ENCODE assay signal across 17 cellular contexts in genomic region chr20:13857304-13857703, GRCh38.
DNase-seq lines count a peak whose midpoint lies in the region; ATAC-seq, FAIRE-seq and TF ChIP-seq lines count a peak whose summit lies in the region.
"Had no signal": no experiment of that assay in that cellular context is flagged by ENCODE, and none has a peak within 500 bp of the region (broad histone marks: within the 10 kb centered on the region; RNA-seq: fewer than 3 reads in every experiment).

No MANE protein-coding gene starts in this region.

- TF ChIP-seq POLR2A in GM12892 (IDR thresholded peaks at IDR 0.05; ENCODE audit: low read depth, low read length) = no peak

- WGBS in right cardiac atrium = 42% methylated on average over 3 of the region's 3 CpGs

- DNase-seq in DMS79 treated with DMSO at 0.1 percent for 48 hours (lab: John Stamatoyannopoulos, UW) (peak; percentile 3), DMS79 (lab: John Stamatoyannopoulos, UW) (no peak), NCI-H69 (lab: John Stamatoyannopoulos, UW) (peak; percentile 62), right cardiac atrium (peak; percentile 46 to 84 (median 79)), superior temporal gyrus (ENCODE audit: extremely low spot score) (peak; percentile 26), Kasumi-1 (lab: John Stamatoyannopoulos, UW) (no peak), GM12892 (ENCODE audit: insufficient read length) (no peak)
- DNase-seq: 8988T; activated T-cell treated with anti-CD3 and anti-CD28 coated beads, Interleukin-2, amount 50 U/mL, for 4 hours; CD4-positive, alpha-beta T cell; effector memory CD8-positive, alpha-beta T cell; NCI-H1930; SJCRH30 had no signal

- no peak overlapping the region for H3K27ac ChIP-seq in right cardiac atrium (ENCODE audit: low read length)
- H3K27ac ChIP-seq: cardiac muscle cell, HL-60, SJCRH30 had no signal

- no peak overlapping the region for H3K4me3 ChIP-seq in right cardiac atrium (ENCODE audit: low read length)
- H3K4me3 ChIP-seq: cardiac muscle cell, SJCRH30 had no signal

- ATAC-seq in right cardiac atrium (peak; percentile 48 to 68), HG02870 (IDR thresholded peaks at IDR 0.05; ENCODE audit: unreplicated experiment) (no peak)
- ATAC-seq: activated T-cell treated with anti-CD3 and anti-CD28 coated beads, Interleukin-2, amount 50 U/mL, for 4 hours; effector memory CD8-positive, alpha-beta T cell had no signal

- H3K4me1 ChIP-seq in right cardiac atrium (ENCODE audit: control insufficient read depth, insufficient read depth, low read length) = peaks cover 2% of the 10 kb centered on the region
- H3K4me1 ChIP-seq: SJCRH30 had no signal

- no peak for FAIRE-seq in GM12892 (lab: Jason Lieb, UNC)
- FAIRE-seq: G401.6 had no signal

- no peaks in the 10 kb centered on the region for H3K27me3 ChIP-seq in right cardiac atrium (ENCODE audit: control insufficient read depth, insufficient read depth)
- H3K27me3 ChIP-seq: cardiac muscle cell, SJCRH30 had no signal

- H3K9me3 ChIP-seq in right cardiac atrium (ENCODE audit: control insufficient read depth, low read length) = no peaks in the 10 kb centered on the region
- H3K9me3 ChIP-seq: SJCRH30 had no signal

- intact Hi-C loops in right cardiac atrium (cut with DNase I) = no loop called here

Comparison
In these comparisons a context has a peak if more than half of its experiments do, and no peak if none do; other contexts are left out.
1. DNase-seq: peak in DMS79 treated with DMSO at 0.1 percent for 48 hours (single experiment), NCI-H69 (single experiment), right cardiac atrium (3 of 3) and superior temporal gyrus (single experiment); none in DMS79 (single experiment), Kasumi-1 (0 of 2) and GM12892 (single experiment).